13 cellular contexts compared by ENCODE assay signal in the genomic region with DNA sequence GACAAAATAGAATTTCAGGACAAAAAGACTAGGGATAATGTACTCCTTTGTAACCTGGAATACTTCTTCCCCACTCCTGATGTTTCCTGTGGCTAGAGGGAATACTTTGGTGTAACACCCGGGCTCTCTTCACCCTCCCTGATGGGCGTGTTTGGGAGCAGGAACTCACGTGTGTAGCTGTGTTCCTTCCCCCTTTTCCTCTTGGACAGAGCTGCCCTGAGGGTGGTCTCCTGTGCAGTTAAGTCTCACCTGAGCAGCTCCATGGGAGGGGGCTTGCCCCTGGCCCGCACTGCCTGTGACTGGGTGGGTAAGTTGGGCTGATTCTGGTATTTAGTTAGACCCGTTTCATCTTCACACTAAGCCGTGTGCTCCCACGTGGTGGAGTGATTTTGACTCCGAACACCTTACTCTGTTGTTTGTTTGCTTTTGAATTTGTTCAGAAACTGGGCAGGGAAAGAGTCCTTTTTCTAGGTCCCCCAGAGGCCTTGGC.
DNase-seq lines count a peak whose midpoint lies in the region; ATAC-seq and TF ChIP-seq lines count a peak whose summit lies in the region.
"Had no signal": no experiment of that assay in that cellular context is flagged by ENCODE, and none has a peak within 500 bp of the region (broad histone marks: within the 10 kb centered on the region; RNA-seq: fewer than 3 reads in every experiment).

No MANE protein-coding gene starts in this region.

- H3K4me3 ChIP-seq in upper lobe of left lung: peak overlapping the region in 3 of 4 donors; percentile 28 to 47 (median 36)
- H3K4me3 ChIP-seq: GM23248, neural progenitor cell, SJSA1 had no signal

- no peaks in the 10 kb centered on the region for H3K27me3 ChIP-seq in upper lobe of left lung
- H3K27me3 ChIP-seq: neural progenitor cell, SJSA1 had no signal

- H3K4me1 ChIP-seq in upper lobe of left lung: no peaks in the 10 kb centered on the region
- H3K4me1 ChIP-seq: neural progenitor cell had no signal

- no peak overlapping the region for H3K4me3 Mint-ChIP-seq in activated CD4-positive, alpha-beta memory T cell treated with anti-CD3 and anti-CD28 coated beads, Interleukin-2, amount 10 ng/mL, durations not matched to agents 7 days and 5 days
- H3K4me3 Mint-ChIP-seq: neural progenitor cell had no signal

- CTCF ChIA-PET in activated CD4-positive, alpha-beta memory T cell treated with anti-CD3 and anti-CD28 coated beads, Interleukin-2, amount 10 ng/mL, durations not matched to agents 7 days and 5 days (lab: Charles Lee): no interaction called here

- 63 to 73% methylated on average over 8 of the region's 8 CpGs for WGBS in upper lobe of left lung, 2 donors

- H3K9me3 Mint-ChIP-seq in activated CD4-positive, alpha-beta memory T cell treated with anti-CD3 and anti-CD28 coated beads, Interleukin-2, amount 10 ng/mL, durations not matched to agents 7 days and 5 days: no peaks in the 10 kb centered on the region

- H3K36me3 ChIP-seq in upper lobe of left lung: no peaks in the 10 kb centered on the region
- H3K36me3 ChIP-seq: neural progenitor cell, SJSA1 had no signal

- H3K9me3 ChIP-seq in upper lobe of left lung: no peaks in the 10 kb centered on the region
- H3K9me3 ChIP-seq: SJSA1 had no signal

- ATAC-seq in upper lobe of left lung (ENCODE audit: low FRiP score in 2 of 2): peak; percentile 59 to 72
- no peak for ATAC-seq in GM18498 (IDR thresholded peaks at IDR 0.05; ENCODE audit: unreplicated experiment)

- H3K36me3 Mint-ChIP-seq in activated CD4-positive, alpha-beta memory T cell treated with anti-CD3 and anti-CD28 coated beads, Interleukin-2, amount 10 ng/mL, durations not matched to agents 7 days and 5 days (ENCODE audit: low read depth): peaks cover 9% of the 10 kb centered on the region
- H3K36me3 Mint-ChIP-seq: neural progenitor cell had no signal

- H3K27ac ChIP-seq in VCaP (peak overlapping the region; percentile 78), upper lobe of left lung (no peak overlapping the region)
- H3K27ac ChIP-seq: GM23248, neural progenitor cell, SJSA1 had no signal

- H3K27ac Mint-ChIP-seq in activated CD4-positive, alpha-beta memory T cell treated with anti-CD3 and anti-CD28 coated beads, Interleukin-2, amount 10 ng/mL, durations not matched to agents 7 days and 5 days: no peak overlapping the region
- H3K27ac Mint-ChIP-seq: neural progenitor cell had no signal

- H3K4me1 Mint-ChIP-seq in activated CD4-positive, alpha-beta memory T cell treated with anti-CD3 and anti-CD28 coated beads, Interleukin-2, amount 10 ng/mL, durations not matched to agents 7 days and 5 days: no peaks in the 10 kb centered on the region
- H3K4me1 Mint-ChIP-seq: neural progenitor cell had no signal

- TF ChIP-seq CTCF in VCaP (conservative IDR thresholded peaks at IDR 0.05) (no peak), upper lobe of left lung (IDR thresholded peaks at IDR 0.05) (no peak)

- DNase-seq in NCI-H82 (lab: John Stamatoyannopoulos, UW) (peak; percentile 73), NCI-H82 treated with DMSO at 0.1 percent for 48 hours (lab: John Stamatoyannopoulos, UW; ENCODE audit: unreplicated experiment) (no peak), left kidney (ENCODE audit: low read depth, low spot score) (peak; percentile 61), upper lobe of left lung (peak in 1 of 2 donors; percentile 26), HK-2 (ENCODE audit: unreplicated experiment) (no peak)
- DNase-seq in activated CD4-positive, alpha-beta memory T cell treated with anti-CD3 and anti-CD28 coated beads, Interleukin-2, amount 10 ng/mL, durations not matched to agents 7 days and 5 days: no peak
- DNase-seq: erythroblast, GM23248, KBM-7 had no signal

- POLR2A ChIA-PET in activated CD4-positive, alpha-beta memory T cell treated with anti-CD3 and anti-CD28 coated beads, Interleukin-2, amount 10 ng/mL, durations not matched to agents 7 days and 5 days (lab: Charles Lee): no interaction called here

- TF ChIP-seq EP300 in upper lobe of left lung (IDR thresholded peaks at IDR 0.05): no peak

- H3K27me3 Mint-ChIP-seq in activated CD4-positive, alpha-beta memory T cell treated with anti-CD3 and anti-CD28 coated beads, Interleukin-2, amount 10 ng/mL, durations not matched to agents 7 days and 5 days: no peaks in the 10 kb centered on the region

- no peak for TF ChIP-seq POLR2A in upper lobe of left lung (IDR thresholded peaks at IDR 0.05)

Comparison
In these comparisons a context has a peak if more than half of its experiments do, and no peak if none do; other contexts are left out.
1. DNase-seq: peak in NCI-H82 (single experiment) and left kidney (single experiment); none in NCI-H82 treated with DMSO at 0.1 percent for 48 hours (single experiment), activated CD4-positive, alpha-beta memory T cell treated with anti-CD3 and anti-CD28 coated beads, Interleukin-2, amount 10 ng/mL, durations not matched to agents 7 days and 5 days (single experiment) and HK-2 (single experiment).